Comparison of ENCODE assay signal across 15 cellular contexts in the genomic region with DNA sequence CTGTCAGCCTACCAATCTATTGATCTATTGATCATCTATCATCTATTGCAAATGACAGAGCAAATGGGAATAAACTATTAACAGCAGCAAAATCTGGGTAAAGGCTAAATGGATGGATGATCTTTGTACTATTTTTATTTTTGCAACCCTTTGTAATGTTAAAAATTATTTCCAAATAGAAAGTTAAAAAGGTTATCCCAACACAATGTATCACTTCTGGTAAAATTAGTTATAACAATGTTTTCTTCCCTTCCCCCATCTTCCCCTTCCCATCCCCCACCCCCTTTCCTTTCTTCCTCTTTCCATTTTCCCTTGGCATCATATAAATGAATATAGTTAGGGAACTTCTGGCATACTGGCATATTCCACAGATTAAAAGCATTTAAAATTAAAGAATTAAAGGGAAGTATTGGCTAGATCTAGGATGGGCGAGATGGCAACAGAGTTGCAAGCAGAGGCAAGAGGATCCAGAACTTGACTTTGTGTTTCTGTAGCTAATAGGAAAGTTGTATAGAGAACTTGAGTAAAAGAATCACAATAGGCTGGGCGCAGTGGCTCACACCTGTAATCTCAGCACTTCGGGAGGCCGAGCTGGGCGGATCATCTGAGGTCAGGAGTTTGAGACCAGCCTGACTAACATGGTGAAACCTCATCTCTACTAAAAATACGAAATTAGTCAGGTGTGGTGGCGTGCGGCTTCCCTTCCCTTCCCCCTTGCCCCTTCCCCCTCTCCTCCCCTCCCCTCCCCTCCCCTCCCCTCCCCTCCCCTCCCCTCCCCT.
DNase-seq lines count a peak whose midpoint lies in the region; ATAC-seq, FAIRE-seq and TF ChIP-seq lines count a peak whose summit lies in the region.
"Had no signal": no experiment of that assay in that cellular context is flagged by ENCODE, and none has a peak within 500 bp of the region (broad histone marks: within the 10 kb centered on the region; RNA-seq: fewer than 3 reads in every experiment).

No MANE protein-coding gene starts in this region.

- peak overlapping the region; percentile 28 for H3K4me2 ChIP-seq in DOHH2 (ENCODE audit: low read length)
- H3K4me2 ChIP-seq in OCI-LY3 (ENCODE audit: low read length) = peak overlapping the region; percentile 65
- H3K4me2 ChIP-seq in GM12878 (ENCODE audit: control insufficient read depth, insufficient read depth) = no peak overlapping the region

- H3K9me2 ChIP-seq in DOHH2 (replicated peaks; ENCODE audit: control insufficient read depth, low read length) = no peaks in the 10 kb centered on the region

- H2AFZ ChIP-seq in OCI-LY3 (ENCODE audit: low read depth, low read length) (no peak overlapping the region), GM12878 (ENCODE audit: control insufficient read depth, low read depth, low read length) (no peak overlapping the region)

- no peak overlapping the region for H3K27ac ChIP-seq in DOHH2 (ENCODE audit: low read depth, low read length)
- H3K27ac ChIP-seq in OCI-LY3 (ENCODE audit: low read length) = no peak overlapping the region
- H3K27ac ChIP-seq in GM12878 (ENCODE audit: control insufficient read depth, insufficient read depth) = no peak overlapping the region
- H3K27ac ChIP-seq: BLaER1 treated with 17β-estradiol and CSF1 and Interleukin-3, amounts not matched to agents 10 nM and 100 nM had no signal

- no peaks in the 10 kb centered on the region for H3K9me3 ChIP-seq in DOHH2 (ENCODE audit: control insufficient read depth, insufficient read depth, low read length)
- no peaks in the 10 kb centered on the region for H3K9me3 ChIP-seq in OCI-LY3 (ENCODE audit: insufficient read depth, low read length)
- H3K9me3 ChIP-seq in GM12878 (replicated peaks; ENCODE audit: control insufficient read depth, insufficient read depth, low read length) = no peaks in the 10 kb centered on the region; the same call in 2 of the 3 replicates

- DNase-seq in HK-2 (ENCODE audit: unreplicated experiment) = peak; percentile 3
- DNase-seq in GM12878 (ENCODE audit: low read depth, low spot score) = no peak
- no peak for DNase-seq in SKM-1 (lab: John Stamatoyannopoulos, UW; ENCODE audit: unreplicated experiment)
- DNase-seq in left cardiac atrium = no peak
- no peak for DNase-seq in SHP77 treated with DMSO at 0.1 percent for 48 hours (lab: John Stamatoyannopoulos, UW)
- DNase-seq: ACHN; CD4-positive, CD25-positive, alpha-beta regulatory T cell; DMS53; GOT3; H9 had no signal

- no peak for TF ChIP-seq RAD21 in GM12878 (IDR thresholded peaks at IDR 0.05; ENCODE audit: insufficient read depth, low read depth, low read length)

- H3K27me3 ChIP-seq in DOHH2 (ENCODE audit: control insufficient read depth, low read length) (no peaks in the 10 kb centered on the region), OCI-LY3 (ENCODE audit: low read depth, low read length) (no peaks in the 10 kb centered on the region), GM12878 (replicated peaks in 1 of 2; ENCODE audit: control insufficient read depth in 2 of 2, insufficient read depth in 2 of 2, low read length in 1 of 2) (no peaks in the 10 kb centered on the region)
- H3K27me3 ChIP-seq: BLaER1 treated with 17β-estradiol and CSF1 and Interleukin-3, amounts not matched to agents 10 nM and 100 nM had no signal

- H3K36me3 ChIP-seq in DOHH2 (ENCODE audit: control insufficient read depth, low read length) (no peaks in the 10 kb centered on the region), OCI-LY3 (replicated peaks; ENCODE audit: low read depth, low read length) (no peaks in the 10 kb centered on the region), GM12878 (ENCODE audit: control insufficient read depth in 2 of 2, insufficient read depth in 2 of 2, low read length in 1 of 2) (no peaks in the 10 kb centered on the region)
- H3K36me3 ChIP-seq: BLaER1 treated with 17β-estradiol and CSF1 and Interleukin-3, amounts not matched to agents 10 nM and 100 nM had no signal

- RAD21 ChIA-PET in GM12878 (lab: Charles Lee; ENCODE audit: unreplicated experiment) = no interaction called here

- POLR2A ChIA-PET in GM12878 (lab: Charles Lee) = no interaction called here

- SMC1A ChIA-PET in GM12878 (lab: Charles Lee; ENCODE audit: uncharacterized antibody, unreplicated experiment) = no interaction called here

- in situ Hi-C loops in GM12878 (cut with MboI) = no loop called here

- H3F3A ChIP-seq in DOHH2 (ENCODE audit: control insufficient read depth, insufficient read depth) = 0 out of 2 replicates have a peak, but pooled peaks cover 2% of the 10 kb centered on the region

- TF ChIP-seq EP300 in GM12878 (IDR thresholded peaks at IDR 0.05; ENCODE audit: borderline replicate concordance in 1 of 2, control insufficient read depth in 1 of 2, low read depth in 2 of 2, low read length in 2 of 2) = no peak

- H3K4me3 ChIP-seq in DOHH2 (ENCODE audit: low read length) = no peak overlapping the region
- peak overlapping the region; percentile 34 for H3K4me3 ChIP-seq in OCI-LY3 (ENCODE audit: low read length)
- H3K4me3 ChIP-seq in GM12878 = no peak overlapping the region
- H3K4me3 ChIP-seq: BLaER1 treated with 17β-estradiol and CSF1 and Interleukin-3, amounts not matched to agents 10 nM and 100 nM had no signal

- H3K9ac ChIP-seq in OCI-LY3 (ENCODE audit: low read length) = no peak overlapping the region
- H3K9ac ChIP-seq in GM12878 (ENCODE audit: control insufficient read depth, insufficient read depth, low read length) = no peak overlapping the region
- H3K9ac ChIP-seq: BLaER1 treated with 17β-estradiol and CSF1 and Interleukin-3, amounts not matched to agents 10 nM and 100 nM had no signal

- 14% methylated on average over 8 of the region's 8 CpGs for WGBS in GM12878 (ENCODE audit: insufficient coverage, insufficient replicate concordance, low lambda C conversion rate, missing lambda C conversion rate)

- no peaks in the 10 kb centered on the region for H3K79me2 ChIP-seq in DOHH2 (ENCODE audit: control insufficient read depth, low read length)
- H3K79me2 ChIP-seq in OCI-LY3 (ENCODE audit: low read length) = no peaks in the 10 kb centered on the region
- H3K79me2 ChIP-seq in GM12878 (ENCODE audit: control insufficient read depth, insufficient read depth, low read length) = no peaks in the 10 kb centered on the region

- ATAC-seq in GM12878 = no peak
- ATAC-seq in left cardiac atrium = no peak
- ATAC-seq in GM18505 (IDR thresholded peaks at IDR 0.05; ENCODE audit: unreplicated experiment) = no peak

- FAIRE-seq in GM12878 (lab: Jason Lieb, UNC) = peak; percentile 38
- FAIRE-seq: GM12891 had no signal

- no TSS peak for BruUV-seq in GM12878 (replicated peaks; lab: Mats Ljungman, UMichigan)

- H4K20me1 ChIP-seq in DOHH2 (ENCODE audit: control insufficient read depth, insufficient read depth, low read depth, low read length) (no peaks in the 10 kb centered on the region), OCI-LY3 (ENCODE audit: insufficient read depth, low read length) (no peaks in the 10 kb centered on the region), GM12878 (ENCODE audit: control insufficient read depth, insufficient read depth) (no peaks in the 10 kb centered on the region)
- H4K20me1 ChIP-seq: BLaER1 treated with 17β-estradiol and CSF1 and Interleukin-3, amounts not matched to agents 10 nM and 100 nM had no signal

- TF ChIP-seq POLR2A in GM12878 (IDR thresholded peaks at IDR 0.05; ENCODE audit: low read depth, low read length) (no peak), GM18505 (IDR thresholded peaks at IDR 0.05; ENCODE audit: borderline replicate concordance, extremely low read depth, insufficient read depth, insufficient read length) (no peak)

- TF ChIP-seq CTCF in DOHH2 (IDR thresholded peaks at IDR 0.05; ENCODE audit: low read depth, low read length, poor library complexity, severe bottlenecking) (no peak), OCI-LY3 (IDR thresholded peaks at IDR 0.05; ENCODE audit: low read depth, low read length) (no peak), GM12878 (IDR thresholded peaks at IDR 0.05 in 2 of 3, conservative IDR thresholded peaks at IDR 0.05 in 1 of 3; ENCODE audit: control insufficient read depth in 2 of 3, extremely low read depth in 1 of 3, insufficient read depth in 1 of 3, low read depth in 3 of 3, low read length in 3 of 3) (no peak)

- CTCF ChIA-PET in GM12878 (lab: Yijun Ruan, JAX) = no interaction called here

- peaks cover 33% of the 10 kb centered on the region for H3K4me1 ChIP-seq in DOHH2 (ENCODE audit: control insufficient read depth, low read length)
- peaks cover 63% of the 10 kb centered on the region for H3K4me1 ChIP-seq in OCI-LY3 (ENCODE audit: low read length)
- H3K4me1 ChIP-seq in GM12878 (ENCODE audit: control insufficient read depth, insufficient read depth, low read length) = peaks cover 12% of the 10 kb centered on the region

- intact Hi-C loops in GM12878 (cut with micrococcal nuclease; ENCODE audit: unreplicated experiment) = no loop called here
- intact Hi-C loops in left cardiac atrium (cut with DNase I) = no loop called here

TF ChIP-seq in GM12878, 131 proteins besides CTCF, POLR2A, EP300 and RAD21 (continues in another document):
- TF ChIP-seq CREM (IDR thresholded peaks at IDR 0.05; ENCODE audit: low read depth) (0 out of 2 replicates have a peak, but pooled peaks have one; percentile 9), ZNF207 (IDR thresholded peaks at IDR 0.05; ENCODE audit: borderline replicate concordance) (no peak)
- TF ChIP-seq, protein P1, sequence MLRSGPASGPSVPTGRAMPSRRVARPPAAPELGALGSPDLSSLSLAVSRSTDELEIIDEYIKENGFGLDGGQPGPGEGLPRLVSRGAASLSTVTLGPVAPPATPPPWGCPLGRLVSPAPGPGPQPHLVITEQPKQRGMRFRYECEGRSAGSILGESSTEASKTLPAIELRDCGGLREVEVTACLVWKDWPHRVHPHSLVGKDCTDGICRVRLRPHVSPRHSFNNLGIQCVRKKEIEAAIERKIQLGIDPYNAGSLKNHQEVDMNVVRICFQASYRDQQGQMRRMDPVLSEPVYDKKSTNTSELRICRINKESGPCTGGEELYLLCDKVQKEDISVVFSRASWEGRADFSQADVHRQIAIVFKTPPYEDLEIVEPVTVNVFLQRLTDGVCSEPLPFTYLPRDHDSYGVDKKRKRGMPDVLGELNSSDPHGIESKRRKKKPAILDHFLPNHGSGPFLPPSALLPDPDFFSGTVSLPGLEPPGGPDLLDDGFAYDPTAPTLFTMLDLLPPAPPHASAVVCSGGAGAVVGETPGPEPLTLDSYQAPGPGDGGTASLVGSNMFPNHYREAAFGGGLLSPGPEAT (IDR thresholded peaks at IDR 0.05; ENCODE audit: low read depth) = no peak
